2 cellular contexts compared by ENCODE assay signal in genomic region chr7:33610918-33611317, GRCh38.
TF ChIP-seq lines count a peak whose summit lies in the region.

No MANE protein-coding gene starts in this region.

TF ChIP-seq in SK-N-SH, 30 proteins besides CTCF, POLR2A, EP300 and RAD21 (continued from another document):
- TF ChIP-seq, protein P1, sequence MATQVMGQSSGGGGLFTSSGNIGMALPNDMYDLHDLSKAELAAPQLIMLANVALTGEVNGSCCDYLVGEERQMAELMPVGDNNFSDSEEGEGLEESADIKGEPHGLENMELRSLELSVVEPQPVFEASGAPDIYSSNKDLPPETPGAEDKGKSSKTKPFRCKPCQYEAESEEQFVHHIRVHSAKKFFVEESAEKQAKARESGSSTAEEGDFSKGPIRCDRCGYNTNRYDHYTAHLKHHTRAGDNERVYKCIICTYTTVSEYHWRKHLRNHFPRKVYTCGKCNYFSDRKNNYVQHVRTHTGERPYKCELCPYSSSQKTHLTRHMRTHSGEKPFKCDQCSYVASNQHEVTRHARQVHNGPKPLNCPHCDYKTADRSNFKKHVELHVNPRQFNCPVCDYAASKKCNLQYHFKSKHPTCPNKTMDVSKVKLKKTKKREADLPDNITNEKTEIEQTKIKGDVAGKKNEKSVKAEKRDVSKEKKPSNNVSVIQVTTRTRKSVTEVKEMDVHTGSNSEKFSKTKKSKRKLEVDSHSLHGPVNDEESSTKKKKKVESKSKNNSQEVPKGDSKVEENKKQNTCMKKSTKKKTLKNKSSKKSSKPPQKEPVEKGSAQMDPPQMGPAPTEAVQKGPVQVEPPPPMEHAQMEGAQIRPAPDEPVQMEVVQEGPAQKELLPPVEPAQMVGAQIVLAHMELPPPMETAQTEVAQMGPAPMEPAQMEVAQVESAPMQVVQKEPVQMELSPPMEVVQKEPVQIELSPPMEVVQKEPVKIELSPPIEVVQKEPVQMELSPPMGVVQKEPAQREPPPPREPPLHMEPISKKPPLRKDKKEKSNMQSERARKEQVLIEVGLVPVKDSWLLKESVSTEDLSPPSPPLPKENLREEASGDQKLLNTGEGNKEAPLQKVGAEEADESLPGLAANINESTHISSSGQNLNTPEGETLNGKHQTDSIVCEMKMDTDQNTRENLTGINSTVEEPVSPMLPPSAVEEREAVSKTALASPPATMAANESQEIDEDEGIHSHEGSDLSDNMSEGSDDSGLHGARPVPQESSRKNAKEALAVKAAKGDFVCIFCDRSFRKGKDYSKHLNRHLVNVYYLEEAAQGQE (IDR thresholded peaks at IDR 0.05; ENCODE audit: low read depth, low read length): no peak
- TF ChIP-seq GABPA (IDR thresholded peaks at IDR 0.05; ENCODE audit: low read depth): no peak
- peak; percentile 47 for TF ChIP-seq RCOR1 (IDR thresholded peaks at IDR 0.05; ENCODE audit: low read length)
- TF ChIP-seq CHD2 (IDR thresholded peaks at IDR 0.05; ENCODE audit: low read length, partially characterized antibody): peak; percentile 13

TF ChIP-seq in SK-N-SH treated with all-trans-retinoic acid at 6 μM for 48 hours, 23 proteins besides CTCF, POLR2A, EP300 and RAD21 (continued from another document):
- TF ChIP-seq, protein P2, sequence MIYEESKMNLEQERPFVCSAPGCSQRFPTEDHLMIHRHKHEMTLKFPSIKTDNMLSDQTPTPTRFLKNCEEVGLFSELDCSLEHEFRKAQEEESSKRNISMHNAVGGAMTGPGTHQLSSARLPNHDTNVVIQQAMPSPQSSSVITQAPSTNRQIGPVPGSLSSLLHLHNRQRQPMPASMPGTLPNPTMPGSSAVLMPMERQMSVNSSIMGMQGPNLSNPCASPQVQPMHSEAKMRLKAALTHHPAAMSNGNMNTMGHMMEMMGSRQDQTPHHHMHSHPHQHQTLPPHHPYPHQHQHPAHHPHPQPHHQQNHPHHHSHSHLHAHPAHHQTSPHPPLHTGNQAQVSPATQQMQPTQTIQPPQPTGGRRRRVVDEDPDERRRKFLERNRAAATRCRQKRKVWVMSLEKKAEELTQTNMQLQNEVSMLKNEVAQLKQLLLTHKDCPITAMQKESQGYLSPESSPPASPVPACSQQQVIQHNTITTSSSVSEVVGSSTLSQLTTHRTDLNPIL (CRISPR knock-in tag; IDR thresholded peaks at IDR 0.05; ENCODE audit: low read depth): no peak
- TF ChIP-seq POU6F1 (CRISPR knock-in tag; IDR thresholded peaks at IDR 0.05; ENCODE audit: borderline replicate concordance, low read depth) (no peak), TOX (CRISPR knock-in tag; IDR thresholded peaks at IDR 0.05; ENCODE audit: borderline replicate concordance) (no peak), GLIS3 (CRISPR knock-in tag; IDR thresholded peaks at IDR 0.05) (no peak), SNAI2 (CRISPR knock-in tag; IDR thresholded peaks at IDR 0.05) (no peak), ZC3H10 (CRISPR knock-in tag; IDR thresholded peaks at IDR 0.05) (no peak), OSR1 (CRISPR knock-in tag; IDR thresholded peaks at IDR 0.05) (no peak), ZFP30 (CRISPR knock-in tag; IDR thresholded peaks at IDR 0.05) (no peak), ARNTL (CRISPR knock-in tag; IDR thresholded peaks at IDR 0.05; ENCODE audit: borderline replicate concordance, low read depth) (no peak)
- TF ChIP-seq, protein P3, sequence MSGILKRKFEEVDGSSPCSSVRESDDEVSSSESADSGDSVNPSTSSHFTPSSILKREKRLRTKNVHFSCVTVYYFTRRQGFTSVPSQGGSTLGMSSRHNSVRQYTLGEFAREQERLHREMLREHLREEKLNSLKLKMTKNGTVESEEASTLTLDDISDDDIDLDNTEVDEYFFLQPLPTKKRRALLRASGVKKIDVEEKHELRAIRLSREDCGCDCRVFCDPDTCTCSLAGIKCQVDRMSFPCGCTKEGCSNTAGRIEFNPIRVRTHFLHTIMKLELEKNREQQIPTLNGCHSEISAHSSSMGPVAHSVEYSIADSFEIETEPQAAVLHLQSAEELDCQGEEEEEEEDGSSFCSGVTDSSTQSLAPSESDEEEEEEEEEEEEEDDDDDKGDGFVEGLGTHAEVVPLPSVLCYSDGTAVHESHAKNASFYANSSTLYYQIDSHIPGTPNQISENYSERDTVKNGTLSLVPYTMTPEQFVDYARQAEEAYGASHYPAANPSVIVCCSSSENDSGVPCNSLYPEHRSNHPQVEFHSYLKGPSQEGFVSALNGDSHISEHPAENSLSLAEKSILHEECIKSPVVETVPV (CRISPR knock-in tag; IDR thresholded peaks at IDR 0.05): no peak
